ENCODE assay signal across 36 cellular contexts in the genomic region with DNA sequence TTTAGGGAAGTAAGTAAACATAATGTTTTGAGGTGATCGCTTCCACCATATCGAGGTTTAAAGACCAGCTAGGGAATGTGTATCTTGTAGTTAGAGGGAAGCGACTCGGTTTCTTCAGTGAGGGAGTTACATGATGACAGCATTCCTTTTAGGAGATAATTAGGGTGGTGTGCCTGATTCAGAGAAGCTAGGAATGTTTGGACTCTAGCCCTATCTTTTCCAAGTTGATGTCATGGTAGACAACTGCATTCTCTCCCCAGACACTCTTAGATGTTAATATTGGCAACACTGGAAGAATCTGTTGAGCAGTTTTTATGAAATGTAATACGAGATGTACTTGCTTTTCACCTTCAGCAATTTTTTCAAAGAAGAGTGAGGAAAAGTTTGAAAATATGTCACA. TPM values are rescaled to one million over a fixed set of nuclear protein-coding genes. Genes with fewer than 3 reads are reported as not detected.
A peak's percentile ranks its signal among the peaks of the same experiment; 100 is the strongest.
DNase-seq lines count a peak whose midpoint lies in the region; ATAC-seq, FAIRE-seq and TF ChIP-seq lines count a peak whose summit lies in the region.
"Had no signal": no experiment of that assay in that cellular context is flagged by ENCODE, and none has a peak within 500 bp of the region (broad histone marks: within the 10 kb centered on the region; RNA-seq: fewer than 3 reads in every experiment).

No MANE protein-coding gene starts in this region.

- H3K4me3 ChIP-seq in AG10803 (ENCODE audit: low read length) (no peak overlapping the region), mesenchymal stem cell (ENCODE audit: insufficient read depth in 1 of 2, low read depth in 1 of 2, low read length in 2 of 2) (no peak overlapping the region), ovary (no peak overlapping the region)
- H3K4me3 ChIP-seq: A549, body of pancreas, thoracic aorta, uterus had no signal

- no peaks in the 10 kb centered on the region; the same call in 1 of the 2 replicates for H3K9me3 Mint-ChIP-seq in WTC11
- H3K9me3 Mint-ChIP-seq: activated CD4-positive, alpha-beta memory T cell treated with anti-CD3 and anti-CD28 coated beads for 36 hours; activated naive CD4-positive, alpha-beta T cell treated with anti-CD3 and anti-CD28 coated beads for 36 hours; CD8-positive, alpha-beta memory T cell; H9; natural killer cell had no signal

- intact Hi-C loops in ovary (cut with DNase I): no loop called here

- H3K27me3 ChIP-seq in mesenchymal stem cell (ENCODE audit: control insufficient read depth in 1 of 2, insufficient read depth in 1 of 2, low read length in 2 of 2) (no peaks in the 10 kb centered on the region), ovary (no peaks in the 10 kb centered on the region)
- H3K27me3 ChIP-seq: body of pancreas, uterus had no signal

- no peak overlapping the region for H2AFZ ChIP-seq in mesenchymal stem cell (ENCODE audit: low read depth, low read length)

- H2BK5ac ChIP-seq in mesenchymal stem cell (ENCODE audit: low read depth, low read length, poor library complexity, severe bottlenecking): no peak overlapping the region

- no peak overlapping the region for H2BK15ac ChIP-seq in mesenchymal stem cell (ENCODE audit: low read depth, poor library complexity, severe bottlenecking)

- FAIRE-seq in H54 (lab: Jason Lieb, UNC): peak; percentile 41
- FAIRE-seq: A549, GM12891, HTR-8/SVneo, islet of Langerhans had no signal

- no peak overlapping the region for H3K14ac ChIP-seq in mesenchymal stem cell (ENCODE audit: low read length in 2 of 2)

- H3K36me3 ChIP-seq in mesenchymal stem cell (ENCODE audit: control insufficient read depth in 1 of 2, insufficient read depth in 2 of 2, low read depth in 1 of 2, low read length in 2 of 2) (no peaks in the 10 kb centered on the region), ovary (no peaks in the 10 kb centered on the region)
- H3K36me3 ChIP-seq: BE2C, thoracic aorta, uterus had no signal

- peak; percentile 67 for DNase-seq in AG10803 (ENCODE audit: low read depth)
- no peak for DNase-seq in H54 (ENCODE audit: insufficient read length, low spot score)
- peak; percentile 18 for DNase-seq in fibroblast of peridontal ligament (ENCODE audit: extremely low read depth)
- no peak for DNase-seq in mesenchymal stem cell
- no peak for DNase-seq in SK-N-DZ (ENCODE audit: low spot score)
- no peak for DNase-seq in ovary
- DNase-seq in foreskin melanocyte: no peak
- DNase-seq in WTC11 (ENCODE audit: low spot score): no peak
- DNase-seq: activated CD4-positive, alpha-beta memory T cell treated with anti-CD3 and anti-CD28 coated beads for 36 hours; activated CD4-positive, alpha-beta T cell treated with anti-CD3 and anti-CD28 coated beads for 1 hour; activated CD8-positive, alpha-beta memory T cell treated with anti-CD3 and anti-CD28 coated beads, Interleukin-2, amount 50 U/mL, for 4 hours; activated naive CD4-positive, alpha-beta T cell treated with anti-CD3 and anti-CD28 coated beads for 36 hours; BE2C; body of pancreas; CD8-positive, alpha-beta memory T cell; cerebellar nuclear complex; DMS 273 treated with DMSO at 0.1 percent for 48 hours; H9; midbrain; MM.1S; natural killer cell; NCI-H1105 treated with DMSO at 0.1 percent for 48 hours; NCI-H2029; NCI-H526; nucleus accumbens; PC-3; stimulated activated CD4-positive, alpha-beta T cell treated with anti-CD3 and anti-CD28 coated beads, Interleukin-2, amount 100 ng/mL, for 24 hours; stimulated activated naive CD8-positive, alpha-beta T cell treated with anti-CD3 and anti-CD28 coated beads, Interleukin-15, amount 100 ng/mL, for 72 hours; uterus had no signal

- no peaks in the 10 kb centered on the region for H3K9me3 ChIP-seq in mesenchymal stem cell (ENCODE audit: control insufficient read depth, low read length)
- no peaks in the 10 kb centered on the region for H3K9me3 ChIP-seq in ovary
- H3K9me3 ChIP-seq: A549, BE2C, body of pancreas, thoracic aorta, uterus had no signal

- TF ChIP-seq POLR2A in H54 (IDR thresholded peaks at IDR 0.05; ENCODE audit: low read depth, low read length) (no peak), ovary (IDR thresholded peaks at IDR 0.05) (no peak)

- POLR2A ChIA-PET in WTC11 (lab: Charles Lee): no interaction called here

- no peak overlapping the region for H3K18ac ChIP-seq in mesenchymal stem cell (ENCODE audit: low read depth in 1 of 2, low read length in 2 of 2)

- H4K8ac ChIP-seq in mesenchymal stem cell (ENCODE audit: low read length): no peak overlapping the region

- ATAC-seq in WTC11: no peak
- ATAC-seq: A549; body of pancreas; natural killer cell; PC-3; stimulated activated naive CD8-positive, alpha-beta T cell treated with anti-CD3 and anti-CD28 coated beads, Interleukin-15, amount 100 ng/mL, for 72 hours had no signal

- H3K4me1 ChIP-seq in mesenchymal stem cell (ENCODE audit: control insufficient read depth, insufficient read depth, low read depth, low read length) (no peaks in the 10 kb centered on the region), ovary (ENCODE audit: insufficient read depth) (no peaks in the 10 kb centered on the region)
- H3K4me1 ChIP-seq: A549, BE2C, body of pancreas, uterus had no signal

- WGBS in mesenchymal stem cell: 94% methylated on average over 4 of the region's 5 CpGs
- WGBS in ovary, 3 donors: 75 to 85% (median 76%) methylated on average over 5 of the region's 5 CpGs

- no peak overlapping the region for H3K4ac ChIP-seq in mesenchymal stem cell (ENCODE audit: low read depth in 1 of 2, low read length in 2 of 2)

- no peak overlapping the region for H3K4me3 Mint-ChIP-seq in WTC11
- H3K4me3 Mint-ChIP-seq: activated CD4-positive, alpha-beta memory T cell treated with anti-CD3 and anti-CD28 coated beads for 36 hours; activated naive CD4-positive, alpha-beta T cell treated with anti-CD3 and anti-CD28 coated beads for 36 hours; activated T-helper 1 cell treated with anti-CD3 and anti-CD28 coated beads, Interleukin-12 subunit alpha, Interleukin-12 subunit beta, Interleukin-2, Interleukin-4 antibody, amounts not matched to agents 30 ng/mL and 10 ng/mL and 1 ng/mL, durations not matched to agents 14 hours and 24 hours and 36 hours; CD8-positive, alpha-beta memory T cell; H9; natural killer cell; stimulated activated naive CD8-positive, alpha-beta T cell treated with anti-CD3 and anti-CD28 coated beads, Interleukin-15, amount 100 ng/mL, for 72 hours had no signal

- CTCF ChIA-PET in WTC11 (lab: Charles Lee): no interaction called here

- peaks cover 16% of the 10 kb centered on the region for H3K4me1 Mint-ChIP-seq in WTC11
- H3K4me1 Mint-ChIP-seq: CD8-positive, alpha-beta memory T cell; H9; natural killer cell had no signal

- no peak overlapping the region for H2BK12ac ChIP-seq in mesenchymal stem cell (ENCODE audit: low read length in 2 of 2)

- TF ChIP-seq EP300 in ovary (IDR thresholded peaks at IDR 0.05): no peak

- H2BK120ac ChIP-seq in mesenchymal stem cell (ENCODE audit: low read depth, low read length): no peak overlapping the region

- no peak overlapping the region for H2AK5ac ChIP-seq in mesenchymal stem cell (ENCODE audit: low read length, severe bottlenecking)

- TF ChIP-seq CTCF in AG10803 (conservative IDR thresholded peaks at IDR 0.05; ENCODE audit: low read length) (no peak), ovary (IDR thresholded peaks at IDR 0.05) (no peak), WTC11 (IDR thresholded peaks at IDR 0.05) (no peak)

- H3K36me3 Mint-ChIP-seq in WTC11: no peaks in the 10 kb centered on the region
- H3K36me3 Mint-ChIP-seq: activated CD4-positive, alpha-beta memory T cell treated with anti-CD3 and anti-CD28 coated beads for 36 hours; CD8-positive, alpha-beta memory T cell; natural killer cell had no signal

- peak overlapping the region; percentile 7 for H3K9ac ChIP-seq in mesenchymal stem cell (ENCODE audit: low read length)
- H3K9ac ChIP-seq: KMS-11 had no signal

- no peaks in the 10 kb centered on the region for H3K27me3 Mint-ChIP-seq in WTC11 (ENCODE audit: low read depth)
- H3K27me3 Mint-ChIP-seq: activated CD4-positive, alpha-beta memory T cell treated with anti-CD3 and anti-CD28 coated beads for 36 hours; stimulated activated naive CD8-positive, alpha-beta T cell treated with anti-CD3 and anti-CD28 coated beads, Interleukin-15, amount 100 ng/mL, for 72 hours had no signal

- H3K79me1 ChIP-seq in mesenchymal stem cell (replicated peaks; ENCODE audit: low read length, poor library complexity, severe bottlenecking): no peaks in the 10 kb centered on the region

- H3K27ac ChIP-seq in mesenchymal stem cell (ENCODE audit: low read length, poor library complexity, severe bottlenecking): no peak overlapping the region
- H3K27ac ChIP-seq in ovary: no peak overlapping the region
- H3K27ac ChIP-seq: A549, body of pancreas, KMS-11, thoracic aorta, uterus had no signal

- H3K4me2 ChIP-seq in mesenchymal stem cell (ENCODE audit: low read length, poor library complexity, severe bottlenecking): no peak overlapping the region
- H3K4me2 ChIP-seq: A549, KMS-11 had no signal

- H3K23ac ChIP-seq in mesenchymal stem cell (ENCODE audit: low read length in 2 of 2): no peak overlapping the region

- no peak overlapping the region for H4K91ac ChIP-seq in mesenchymal stem cell (ENCODE audit: low read length)

- no peak overlapping the region for H3K27ac Mint-ChIP-seq in WTC11
- H3K27ac Mint-ChIP-seq: activated CD4-positive, alpha-beta memory T cell treated with anti-CD3 and anti-CD28 coated beads for 36 hours; activated naive CD4-positive, alpha-beta T cell treated with anti-CD3 and anti-CD28 coated beads for 36 hours; activated T-helper 1 cell treated with anti-CD3 and anti-CD28 coated beads, Interleukin-12 subunit alpha, Interleukin-12 subunit beta, Interleukin-2, Interleukin-4 antibody, amounts not matched to agents 30 ng/mL and 10 ng/mL and 1 ng/mL, durations not matched to agents 14 hours and 24 hours and 36 hours; H9; natural killer cell; stimulated activated naive CD8-positive, alpha-beta T cell treated with anti-CD3 and anti-CD28 coated beads, Interleukin-15, amount 100 ng/mL, for 72 hours had no signal

TF ChIP-seq in WTC11, 78 proteins besides CTCF, POLR2A, EP300 and RAD21:
- TF ChIP-seq, protein P1, sequence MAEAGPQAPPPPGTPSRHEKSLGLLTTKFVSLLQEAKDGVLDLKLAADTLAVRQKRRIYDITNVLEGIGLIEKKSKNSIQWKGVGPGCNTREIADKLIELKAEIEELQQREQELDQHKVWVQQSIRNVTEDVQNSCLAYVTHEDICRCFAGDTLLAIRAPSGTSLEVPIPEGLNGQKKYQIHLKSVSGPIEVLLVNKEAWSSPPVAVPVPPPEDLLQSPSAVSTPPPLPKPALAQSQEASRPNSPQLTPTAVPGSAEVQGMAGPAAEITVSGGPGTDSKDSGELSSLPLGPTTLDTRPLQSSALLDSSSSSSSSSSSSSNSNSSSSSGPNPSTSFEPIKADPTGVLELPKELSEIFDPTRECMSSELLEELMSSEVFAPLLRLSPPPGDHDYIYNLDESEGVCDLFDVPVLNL (CRISPR knock-in tag; IDR thresholded peaks at IDR 0.05; ENCODE audit: borderline replicate concordance, low read depth): no peak

RNA-seq across cellular contexts. Expression of a gene that starts 12.9 kb away (rescaled TPM):
- polyA plus RNA-seq in mesenchymal stem cell (2013, experiment 1 of 2): 13.8 TPM
- polyA plus RNA-seq in mesenchymal stem cell (2013, experiment 2 of 2): 11.2 TPM
- 3.0 and 4.0 TPM in 2 replicates for polyA plus RNA-seq in SK-N-DZ (2014; cell fraction: cytosol; rRNA removed)
- 2.9 and 3.2 TPM in 2 replicates for polyA plus RNA-seq in SK-N-DZ (2014; cell fraction: nucleus; rRNA removed)
- total RNA-seq in ovary (10 to 100 TPM; 19.3 to 45.0 (median 29.2) TPM), WTC11 (2021) (19.9 to 24.3 TPM (median 20.9 TPM) in 3 replicates)
- 10 to 100 TPM; 11.9 to 12.3 TPM for polyA plus RNA-seq in ovary

Comparison
In these comparisons a context has a peak if more than half of its experiments do, and no peak if none do; other contexts are left out.
1. DNase-seq: peak in AG10803 (single experiment) and fibroblast of peridontal ligament (single experiment); none in H54 (single experiment), mesenchymal stem cell (single experiment), SK-N-DZ (single experiment), ovary (0 of 5), foreskin melanocyte (single experiment) and WTC11 (single experiment).